ENCODE assay signal across 26 cellular contexts in the genomic region with DNA sequence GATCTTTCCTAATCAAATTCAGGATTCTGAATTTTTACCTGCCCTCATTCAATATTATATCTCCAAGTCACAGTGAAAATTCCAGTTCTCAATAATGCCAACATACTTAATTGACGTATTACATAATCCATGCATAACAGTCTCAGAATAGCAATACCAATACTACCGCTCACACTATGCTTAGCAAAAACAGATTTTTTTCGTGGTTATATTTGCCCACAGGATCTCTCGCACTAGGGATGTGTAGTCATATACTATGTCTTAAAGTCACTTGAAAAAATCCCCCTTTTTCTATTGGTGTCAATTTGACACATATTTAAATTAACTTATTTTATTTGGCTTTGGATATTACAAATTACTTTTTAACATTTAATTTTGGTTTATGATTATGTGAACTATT.
DNase-seq lines count a peak whose midpoint lies in the region; ATAC-seq, FAIRE-seq and TF ChIP-seq lines count a peak whose summit lies in the region.
"Had no signal": no experiment of that assay in that cellular context is flagged by ENCODE, and none has a peak within 500 bp of the region (broad histone marks: within the 10 kb centered on the region; RNA-seq: fewer than 3 reads in every experiment).

No MANE protein-coding gene starts in this region.

- no peaks in the 10 kb centered on the region for H3K27me3 Mint-ChIP-seq in activated T-cell treated with anti-CD3 and anti-CD28 coated beads, Interleukin-2, amount 50 U/mL, for 72 hours (ENCODE audit: low read depth)
- H3K27me3 Mint-ChIP-seq: CD4-positive, alpha-beta T cell; CD8-positive, alpha-beta memory T cell had no signal

- CTCF ChIA-PET in GM12878 (lab: Yijun Ruan, JAX) = no interaction called here

- no peak overlapping the region for H3K4me3 ChIP-seq in GM12878
- H3K4me3 ChIP-seq: A549; BLaER1 treated with 17β-estradiol and CSF1 and Interleukin-3, amounts not matched to agents 10 nM and 100 nM; HAP-1 had no signal

- H3K79me2 ChIP-seq in GM12878 (ENCODE audit: control insufficient read depth, insufficient read depth, low read length) = no peaks in the 10 kb centered on the region

- POLR2A ChIA-PET in GM12878 (lab: Charles Lee) = no interaction called here

- peaks cover 0 to 3% of the 10 kb centered on the region in 2 donors for H3K36me3 Mint-ChIP-seq in activated T-cell treated with anti-CD3 and anti-CD28 coated beads, Interleukin-2, amount 50 U/mL, for 72 hours (ENCODE audit: insufficient read depth in 2 of 2)
- H3K36me3 Mint-ChIP-seq: CD14-positive monocyte; CD8-positive, alpha-beta memory T cell had no signal

- ATAC-seq in activated T-cell treated with anti-CD3 and anti-CD28 coated beads, Interleukin-2, amount 50 U/mL, for 72 hours (replicated peaks in 1 of 2) = peak; percentile 53 to 63
- ATAC-seq in GM19351 (IDR thresholded peaks at IDR 0.05; ENCODE audit: unreplicated experiment) = peak; percentile 80
- peak; percentile 60 for ATAC-seq in HG02981 (IDR thresholded peaks at IDR 0.05; ENCODE audit: unreplicated experiment)
- ATAC-seq in GM12878 = peak; percentile 27; the same call in 1 of the 3 replicates
- ATAC-seq: A549 had no signal

- no peak for TF ChIP-seq RAD21 in GM12878 (IDR thresholded peaks at IDR 0.05; ENCODE audit: insufficient read depth, low read depth, low read length)

- H3K4me2 ChIP-seq in GM12878 (ENCODE audit: control insufficient read depth, insufficient read depth) = no peak overlapping the region
- H3K4me2 ChIP-seq: A549; BLaER1 treated with 17β-estradiol and CSF1 and Interleukin-3, amounts not matched to agents 10 nM and 100 nM had no signal

- H4K20me1 ChIP-seq in GM12878 (ENCODE audit: control insufficient read depth, insufficient read depth) = no peaks in the 10 kb centered on the region
- H4K20me1 ChIP-seq: BLaER1 treated with 17β-estradiol and CSF1 and Interleukin-3, amounts not matched to agents 10 nM and 100 nM had no signal

- no peaks in the 10 kb centered on the region for H3K27me3 ChIP-seq in GM12878 (replicated peaks in 1 of 2; ENCODE audit: control insufficient read depth in 2 of 2, insufficient read depth in 2 of 2, low read length in 1 of 2)
- H3K27me3 ChIP-seq: BE2C; BLaER1 treated with 17β-estradiol and CSF1 and Interleukin-3, amounts not matched to agents 10 nM and 100 nM had no signal

- in situ Hi-C loops in GM12878 (cut with MboI) = no loop called here

- RAD21 ChIA-PET in GM12878 (lab: Charles Lee; ENCODE audit: unreplicated experiment) = no interaction called here

- H3K27ac ChIP-seq in GM12878 (ENCODE audit: control insufficient read depth, insufficient read depth) = no peak overlapping the region
- H3K27ac ChIP-seq: A549; BLaER1 treated with 17β-estradiol and CSF1 and Interleukin-3, amounts not matched to agents 10 nM and 100 nM had no signal

- no peak for TF ChIP-seq EP300 in GM12878 (IDR thresholded peaks at IDR 0.05; ENCODE audit: borderline replicate concordance in 1 of 2, control insufficient read depth in 1 of 2, low read depth in 2 of 2, low read length in 2 of 2)

- H3K36me3 ChIP-seq in GM12878 (ENCODE audit: control insufficient read depth in 2 of 2, insufficient read depth in 2 of 2, low read length in 1 of 2) = no peaks in the 10 kb centered on the region
- H3K36me3 ChIP-seq: BE2C; BLaER1 treated with 17β-estradiol and CSF1 and Interleukin-3, amounts not matched to agents 10 nM and 100 nM; HAP-1 had no signal

- no peak for FAIRE-seq in GM12878 (lab: Jason Lieb, UNC)
- FAIRE-seq: A549, D721Med, GM12892, H54 had no signal

- under 1% methylated on average over 4 of the region's 4 CpGs for WGBS in GM12878 (ENCODE audit: insufficient coverage, insufficient replicate concordance, low lambda C conversion rate, missing lambda C conversion rate)

- no peaks in the 10 kb centered on the region for H3K4me1 ChIP-seq in GM12878 (ENCODE audit: control insufficient read depth, insufficient read depth, low read length)
- H3K4me1 ChIP-seq: A549; BE2C; BLaER1 treated with 17β-estradiol and CSF1 and Interleukin-3, amounts not matched to agents 10 nM and 100 nM; HAP-1 had no signal

- H2AFZ ChIP-seq in GM12878 (ENCODE audit: control insufficient read depth, low read depth, low read length) = no peak overlapping the region

- H3K27ac Mint-ChIP-seq in activated T-cell treated with anti-CD3 and anti-CD28 coated beads, Interleukin-2, amount 50 U/mL, for 72 hours = no peak overlapping the region
- H3K27ac Mint-ChIP-seq: CD14-positive monocyte; CD4-positive, alpha-beta T cell; CD8-positive, alpha-beta memory T cell; HFFc6 had no signal

- no peak overlapping the region for H3K9ac ChIP-seq in GM12878 (ENCODE audit: control insufficient read depth, insufficient read depth, low read length)
- H3K9ac ChIP-seq: BLaER1 treated with 17β-estradiol and CSF1 and Interleukin-3, amounts not matched to agents 10 nM and 100 nM had no signal

- no peak for TF ChIP-seq CTCF in GM12878 (IDR thresholded peaks at IDR 0.05 in 2 of 3, conservative IDR thresholded peaks at IDR 0.05 in 1 of 3; ENCODE audit: control insufficient read depth in 2 of 3, extremely low read depth in 1 of 3, insufficient read depth in 1 of 3, low read depth in 3 of 3, low read length in 3 of 3)

- H3K9me3 Mint-ChIP-seq in activated T-cell treated with anti-CD3 and anti-CD28 coated beads, Interleukin-2, amount 50 U/mL, for 72 hours = peaks cover 4 to 6% of the 10 kb centered on the region in 2 donors

- intact Hi-C loops in GM12878 (cut with micrococcal nuclease; ENCODE audit: unreplicated experiment) = no loop called here

- DNase-seq in activated T-cell treated with anti-CD3 and anti-CD28 coated beads, Interleukin-2, amount 50 U/mL, for 72 hours = no peak
- no peak for DNase-seq in activated T-cell treated with anti-CD3 and anti-CD28 coated beads, Interleukin-2, amount 50 U/mL, for 1 hour
- no peak for DNase-seq in GM12878 (ENCODE audit: low read depth, low spot score)
- no peak for DNase-seq in activated naive CD4-positive, alpha-beta T cell treated with anti-CD3 and anti-CD28 coated beads, Interleukin-2, amount 50 U/mL, for 16 hours
- no peak for DNase-seq in retina
- DNase-seq: 8988T; ACHN; AML-193; BE2C; CD4-positive, alpha-beta T cell; CD8-positive, alpha-beta memory T cell; DMS 273 treated with DMSO at 0.1 percent for 48 hours; DMS79; EL; GF-D8; GOT3; HFFc6 had no signal

- SMC1A ChIA-PET in GM12878 (lab: Charles Lee; ENCODE audit: uncharacterized antibody, unreplicated experiment) = no interaction called here

- no peaks in the 10 kb centered on the region for H3K9me3 ChIP-seq in GM12878 (replicated peaks; ENCODE audit: control insufficient read depth, insufficient read depth, low read length)
- H3K9me3 ChIP-seq: A549, BE2C, HAP-1 had no signal

- H3K4me1 Mint-ChIP-seq in activated T-cell treated with anti-CD3 and anti-CD28 coated beads, Interleukin-2, amount 50 U/mL, for 72 hours (ENCODE audit: low read depth) = no peaks in the 10 kb centered on the region
- H3K4me1 Mint-ChIP-seq: CD8-positive, alpha-beta memory T cell had no signal

- TF ChIP-seq POLR2A in GM12878 (IDR thresholded peaks at IDR 0.05; ENCODE audit: low read depth, low read length) = no peak

- no TSS peak for BruUV-seq in GM12878 (replicated peaks; lab: Mats Ljungman, UMichigan)

- no peak overlapping the region for H3K4me3 Mint-ChIP-seq in activated T-cell treated with anti-CD3 and anti-CD28 coated beads, Interleukin-2, amount 50 U/mL, for 72 hours
- H3K4me3 Mint-ChIP-seq: CD14-positive monocyte; CD4-positive, alpha-beta T cell; CD8-positive, alpha-beta memory T cell; HFFc6 had no signal

TF ChIP-seq in GM12878, 131 proteins besides CTCF, POLR2A, EP300 and RAD21:
- TF ChIP-seq SMAD1 (IDR thresholded peaks at IDR 0.05; ENCODE audit: low read depth, partially characterized antibody) (no peak), DPF2 (IDR thresholded peaks at IDR 0.05) (no peak), NR2C1 (IDR thresholded peaks at IDR 0.05) (no peak), JUNB (IDR thresholded peaks at IDR 0.05) (peak; percentile 12; the same call in 1 of the 2 replicates)

Comparison
In these comparisons a context has a peak if more than half of its experiments do, and no peak if none do; other contexts are left out.
1. ATAC-seq: peak in every context shown above with its lines; median percentile 80 in GM19351; 60 in HG02981; 58 in activated T-cell treated with anti-CD3 and anti-CD28 coated beads, Interleukin-2, amount 50 U/mL, for 72 hours; 27 in GM12878.